In the genomic region with DNA sequence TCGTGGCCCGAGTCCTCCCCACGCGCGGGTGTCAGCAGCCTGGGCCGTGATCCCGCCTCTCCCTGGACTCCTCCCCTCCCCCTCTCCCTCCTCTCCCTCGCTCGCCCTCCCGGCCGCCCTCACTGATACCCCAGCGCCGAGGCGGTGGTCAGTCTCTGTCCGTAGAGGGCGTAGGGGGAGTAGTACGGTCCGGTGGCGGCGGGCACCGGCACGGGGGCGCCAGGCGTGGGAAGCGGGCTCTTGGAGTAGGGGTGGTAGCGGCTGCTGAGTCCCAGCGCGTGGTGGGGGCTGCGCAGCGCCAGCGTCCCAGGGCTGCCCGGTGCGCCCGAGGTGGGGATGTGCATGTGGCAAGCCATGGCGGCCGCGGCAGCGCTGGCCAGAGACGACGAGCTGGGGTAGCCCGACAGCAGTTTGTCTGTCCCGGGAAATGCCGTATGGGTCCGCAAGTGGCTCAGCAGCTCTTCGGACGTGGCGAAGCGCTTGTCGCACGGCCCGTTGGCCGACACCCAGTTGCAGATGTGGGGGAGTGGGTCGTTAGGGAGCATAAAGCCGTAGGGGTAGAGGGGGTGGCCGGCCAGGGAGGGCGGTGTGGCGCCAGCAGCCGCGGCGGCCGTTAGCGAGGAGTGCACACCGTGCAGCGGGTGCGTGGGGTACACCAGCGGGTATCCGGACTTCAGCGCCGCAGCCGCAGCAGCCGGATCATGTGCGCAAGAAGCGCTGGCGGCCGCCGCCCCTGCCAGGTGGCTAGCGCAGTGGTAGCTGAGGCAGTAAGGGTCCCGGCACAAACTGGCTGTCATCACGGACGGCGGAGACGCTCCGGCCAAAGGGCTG, we compare ENCODE assay signal across 8 cellular contexts. TPM values are rescaled to one million over a fixed set of nuclear protein-coding genes. Genes with fewer than 3 reads are reported as not detected.
DNase-seq lines count a peak whose midpoint lies in the region; ATAC-seq and TF ChIP-seq lines count a peak whose summit lies in the region.

No MANE protein-coding gene starts in this region.

- H3K4ac ChIP-seq in IMR-90 (ENCODE audit: low read depth, low read length): peak overlapping the region; percentile 75

- peak overlapping the region; percentile 61 for H2BK120ac ChIP-seq in IMR-90 (ENCODE audit: low read depth, low read length)

- TF ChIP-seq POLR2A in IMR-90 (IDR thresholded peaks at IDR 0.05; ENCODE audit: low read depth, low read length): no peak

- no peaks in the 10 kb centered on the region for H3K27me3 ChIP-seq in IMR-90 (ENCODE audit: control insufficient read depth, insufficient read depth, low read length)
- peaks cover 83% of the 10 kb centered on the region for H3K27me3 ChIP-seq in ectodermal cell (ENCODE audit: control insufficient read depth, insufficient read depth, low read length, poor library complexity, severe bottlenecking)
- H3K27me3 ChIP-seq in tibial artery: no peaks in the 10 kb centered on the region

- peak overlapping the region; percentile 73 for H2AFZ ChIP-seq in IMR-90 (replicated peaks; ENCODE audit: low read length, poor library complexity)

- POLR2A ChIA-PET in IMR-90 (lab: Charles Lee; ENCODE audit: unreplicated experiment): no interaction called here

- H2BK5ac ChIP-seq in IMR-90 (ENCODE audit: low read depth, low read length, poor library complexity, severe bottlenecking): peak overlapping the region; percentile 83

- peak overlapping the region; percentile 90 for H3K23ac ChIP-seq in IMR-90 (ENCODE audit: low read depth, low read length)

- DNase-seq in IMR-90: no peak
- peak; percentile 19 for DNase-seq in medulla oblongata (ENCODE audit: extremely low spot score)
- peak in 1 of 2 donors; percentile 68 for DNase-seq in tibial artery
- no peak for DNase-seq in activated CD4-positive, alpha-beta T cell treated with anti-CD3 and anti-CD28 coated beads for 48 hours
- DNase-seq in stimulated activated naive CD4-positive, alpha-beta T cell (lab: John Stamatoyannopoulos, UW): no peak
- DNase-seq in NCI-H510A treated with DMSO at 0.1 percent for 48 hours (lab: John Stamatoyannopoulos, UW): no peak

- peaks cover 33% of the 10 kb centered on the region for H3K36me3 ChIP-seq in IMR-90 (ENCODE audit: control insufficient read depth, insufficient read depth, low read length)
- peaks cover 13% of the 10 kb centered on the region for H3K36me3 ChIP-seq in ectodermal cell (ENCODE audit: control insufficient read depth, insufficient read depth, low read length)
- peaks cover 15 to 33% (median 28%) of the 10 kb centered on the region in 3 donors for H3K36me3 ChIP-seq in tibial artery

- in situ Hi-C loops in IMR-90 (cut with MboI; ENCODE audit: low sequenced_read_pairs): loop anchor here (5.0 to 10.0 kb wide), 2 partner anchors 104 to 1713 kb away; no protein-coding TSS in a partner anchor

- peak overlapping the region; percentile 59; the same call in 1 of the 2 replicates for H2AK5ac ChIP-seq in IMR-90 (ENCODE audit: low read depth, low read length)

- CTCF ChIA-PET in IMR-90 (lab: Yijun Ruan, JAX): interaction anchor here (0.6 kb wide), 2 partner anchors 291 to 629 kb away, joined by 3 read pairs; no protein-coding TSS in a partner anchor

- H3K9ac ChIP-seq in IMR-90 (ENCODE audit: low read depth, low read length): peak overlapping the region; percentile 99

- H3K9me3 ChIP-seq in IMR-90 (ENCODE audit: control insufficient read depth, insufficient read depth, low read length) (no peaks in the 10 kb centered on the region), ectodermal cell (ENCODE audit: control insufficient read depth, low read length) (no peaks in the 10 kb centered on the region), tibial artery (no peaks in the 10 kb centered on the region)

- H3K27ac ChIP-seq in IMR-90 (ENCODE audit: insufficient read depth, low read length) (peak overlapping the region; percentile 100), ectodermal cell (ENCODE audit: insufficient read depth, low read depth, low read length, poor library complexity, severe bottlenecking) (no peak overlapping the region), tibial artery (peak overlapping the region; percentile 93 to 97)

- dilution Hi-C loops in IMR-90 (cut with HindIII; ENCODE audit: low sequenced_read_pairs, unreplicated experiment): no loop called here

- H3K4me2 ChIP-seq in IMR-90 (ENCODE audit: low read depth, low read length): peak overlapping the region; percentile 89

- no peak for TF ChIP-seq RAD21 in IMR-90 (IDR thresholded peaks at IDR 0.05; ENCODE audit: low read length)

- intact Hi-C loops in IMR-90 (cut with micrococcal nuclease): loop anchor here (5.0 kb wide), 1 partner anchor 287 kb away; the partner anchor contains the start of gene SAMD8
- intact Hi-C loops in tibial artery (cut with DNase I; ENCODE audit: low total_unique reads): loop anchor here (5.0 to 10.0 kb wide), 5 partner anchors 102 to 1608 kb away; no protein-coding TSS in a partner anchor

- H2AK9ac ChIP-seq in IMR-90 (replicated peaks; ENCODE audit: low read depth, low read length, poor library complexity): peak overlapping the region; percentile 88

- 1% methylated on average over 25 of the region's 83 CpGs; no CpG with 5 or more reads in 1 of the 2 experiments for WGBS in IMR-90 (ENCODE audit: extremely low coverage in 2 of 2, insufficient read length in 1 of 2), 2 experiments
- WGBS in ectodermal cell, 2 experiments: 1% methylated on average over 83 of the region's 83 CpGs

- ATAC-seq in IMR-90 (ENCODE audit: low read depth) (no peak), HG03159 (IDR thresholded peaks at IDR 0.05; ENCODE audit: unreplicated experiment) (no peak)

- H3K14ac ChIP-seq in IMR-90 (replicated peaks; ENCODE audit: low read depth, low read length): peak overlapping the region; percentile 89

- H4K8ac ChIP-seq in IMR-90 (ENCODE audit: low read depth in 2 of 2, low read length in 2 of 2): peak overlapping the region in 1 of 2 experiments; percentile 35; a peak in 2 of 4 replicates

- peaks cover 16% of the 10 kb centered on the region; the same call in 1 of the 2 replicates for H4K20me1 ChIP-seq in IMR-90 (ENCODE audit: insufficient read depth, low read length)

- peaks cover 5% of the 10 kb centered on the region; the same call in 1 of the 2 replicates for H3K9me1 ChIP-seq in IMR-90 (ENCODE audit: insufficient read depth, low read length)

- peak overlapping the region; percentile 60; the same call in 1 of the 2 replicates for H4K91ac ChIP-seq in IMR-90 (ENCODE audit: insufficient read depth, low read depth, low read length)

- no peak for TF ChIP-seq CTCF in IMR-90 (conservative IDR thresholded peaks at IDR 0.05; ENCODE audit: low read depth, low read length)
- no peak for TF ChIP-seq CTCF in tibial artery (IDR thresholded peaks at IDR 0.05)

- H3K56ac ChIP-seq in IMR-90 (ENCODE audit: extremely low read depth, insufficient read depth, low read length): peak overlapping the region; percentile 91

- H3K4me3 ChIP-seq in IMR-90 (ENCODE audit: insufficient read depth, low read depth, low read length): peak overlapping the region; percentile 99
- H3K4me3 ChIP-seq in ectodermal cell (ENCODE audit: insufficient read depth, low read depth, low read length): peak overlapping the region; percentile 91
- peak overlapping the region; percentile 88 to 92 for H3K4me3 ChIP-seq in tibial artery

- peaks cover 3 to 21% of the 10 kb centered on the region in 2 experiments; a peak in 3 of 4 replicates for H3K79me1 ChIP-seq in IMR-90 (ENCODE audit: low read depth in 1 of 2, low read length in 2 of 2)

- H4K5ac ChIP-seq in IMR-90 (ENCODE audit: low read depth, low read length): no peak overlapping the region; the same call in 1 of the 2 replicates

- peak overlapping the region; percentile 82 for H3K18ac ChIP-seq in IMR-90 (ENCODE audit: low read depth, low read length)

- H3K4me1 ChIP-seq in IMR-90 (ENCODE audit: control insufficient read depth, insufficient read depth, low read length) (peaks cover 13% of the 10 kb centered on the region; the same call in 1 of the 2 replicates), ectodermal cell (ENCODE audit: control insufficient read depth, insufficient read depth, low read length) (no peaks in the 10 kb centered on the region), tibial artery (peaks cover 0 to 40% (median 25%) of the 10 kb centered on the region in 4 donors)

- no peak overlapping the region; the same call in 1 of the 2 replicates for H2BK20ac ChIP-seq in IMR-90 (ENCODE audit: low read depth, low read length)

- no peak overlapping the region for H2BK15ac ChIP-seq in IMR-90 (ENCODE audit: low read depth, low read length)

- BruUV-seq in IMR-90 (replicated peaks; lab: Mats Ljungman, UMichigan): no TSS peak

TF ChIP-seq in IMR-90, 13 proteins besides CTCF, POLR2A, EP300 and RAD21:
- 0 out of 2 replicates have a peak, but pooled peaks have one; percentile 1 for TF ChIP-seq MAZ (IDR thresholded peaks at IDR 0.05; ENCODE audit: borderline replicate concordance, low read depth, low read length)
- TF ChIP-seq FOS (IDR thresholded peaks at IDR 0.05; ENCODE audit: low read depth, low read length): no peak
TF ChIP-seq in IMR-90: peak in this region for 1.

RNA-seq across cellular contexts. Expression of gene ZNF503, which starts 2.7 kb away (rescaled TPM):
- total RNA-seq in IMR-90 (2012; rRNA removed): 0.36 and 0.83 TPM in 2 replicates
- polyA plus RNA-seq in IMR-90 (2012; rRNA removed): 5.8 and 7.2 TPM in 2 replicates
- polyA plus RNA-seq in IMR-90 (2012; cell fraction: cytosol; rRNA removed): 9.6 and 16.1 TPM in 2 replicates
- polyA plus RNA-seq in IMR-90 (2012; cell fraction: nucleus; rRNA removed; ENCODE audit: low replicate concordance): 7.7 and 20.9 TPM in 2 replicates
- polyA plus RNA-seq in ectodermal cell (2013, experiment 1 of 4): 42.5 TPM
- polyA plus RNA-seq in ectodermal cell (2013, experiment 2 of 4): 48.6 TPM
- polyA plus RNA-seq in ectodermal cell (2013, experiment 3 of 4): 60.3 TPM
- 64.8 TPM for polyA plus RNA-seq in ectodermal cell (2013, experiment 4 of 4)

RNA-seq across cellular contexts. Expression of gene LRMDA, which starts 32.6 kb away (rescaled TPM):
- under 0.01 TPM in 1 of 2 replicates, not detected in the other for total RNA-seq in IMR-90 (2012; rRNA removed)
- 0.07 TPM in 1 of 2 replicates, not detected in the other for polyA plus RNA-seq in IMR-90 (2012; rRNA removed)
- 0.01 TPM in 1 of 2 replicates, not detected in the other for polyA plus RNA-seq in IMR-90 (2012; cell fraction: cytosol; rRNA removed)
- polyA plus RNA-seq in IMR-90 (2012; cell fraction: nucleus; rRNA removed; ENCODE audit: low replicate concordance): not detected in 2 replicates
- polyA plus RNA-seq in ectodermal cell (2013, experiment 1 of 4): 0.28 TPM
- polyA plus RNA-seq in ectodermal cell (2013, experiment 2 of 4): 1.3 TPM
- 1.3 TPM for polyA plus RNA-seq in ectodermal cell (2013, experiment 3 of 4)
- 0.65 TPM for polyA plus RNA-seq in ectodermal cell (2013, experiment 4 of 4)
